ENCODE assay signal across 25 cellular contexts in genomic region chr6:4799912-4800311, GRCh38.
"Had no signal": no experiment of that assay in that cellular context is flagged by ENCODE, and none has a peak within 500 bp of the region (broad histone marks: within the 10 kb centered on the region; RNA-seq: fewer than 3 reads in every experiment).

No MANE protein-coding gene starts in this region.

- H3K36me3 ChIP-seq: left lung, lower lobe of right lung, right atrium auricular region, right lobe of liver, uterus had no signal

- H3K27ac Mint-ChIP-seq: nephron; stimulated activated memory B cell treated with anti-CD40 and anti-IgM and Interleukin-4, amounts not matched to agents 10 μg/mL and 1 μg/mL and 100 μg/mL, for 72 hours; stimulated activated naive CD8-positive, alpha-beta T cell treated with anti-CD3 and anti-CD28 coated beads, Interleukin-15, amount 100 ng/mL, for 72 hours; type B pancreatic cell had no signal

- DNase-seq: left colon; left lung; lower lobe of right lung; mammary epithelial cell; mesenchymal stem cell; naive thymus-derived CD8-positive, alpha-beta T cell; nucleus accumbens; right lobe of liver; stimulated activated CD4-positive, alpha-beta T cell treated with anti-CD3 and anti-CD28 coated beads, Interleukin-1b, Interleukin-23, amount 100 ng/mL, for 48 hours; stimulated activated CD4-positive, alpha-beta T cell treated with anti-CD3 and anti-CD28 coated beads, Interleukin-2, amount 100 ng/mL, for 48 hours; stimulated activated CD4-positive, alpha-beta T cell treated with anti-CD3 and anti-CD28 coated beads, Interleukin-4, amount 100 ng/mL, for 4 hours; stimulated activated CD8-positive, alpha-beta memory T cell treated with anti-CD3 and anti-CD28 coated beads, Interleukin-4, amount 100 ng/mL, for 48 hours; stimulated activated naive CD4-positive, alpha-beta T cell treated with Interleukin-2 at 50 U/mL for 16 hours; stimulated activated naive CD8-positive, alpha-beta T cell treated with anti-CD3 and anti-CD28 coated beads, Interleukin-15, amount 100 ng/mL, for 72 hours; substantia nigra; uterus had no signal

- H3K4me1 ChIP-seq: right lobe of liver had no signal

- H3K27me3 Mint-ChIP-seq: naive thymus-derived CD8-positive, alpha-beta T cell; stimulated activated memory B cell treated with anti-CD40 and anti-IgM and Interleukin-4, amounts not matched to agents 10 μg/mL and 1 μg/mL and 100 μg/mL, for 72 hours; stimulated activated naive CD8-positive, alpha-beta T cell treated with anti-CD3 and anti-CD28 coated beads, Interleukin-15, amount 100 ng/mL, for 72 hours; type B pancreatic cell had no signal

- FAIRE-seq: keratinocyte had no signal

- H3K27me3 ChIP-seq: left lung, right atrium auricular region, right lobe of liver, tibial nerve, uterus had no signal

- H3K27ac ChIP-seq: left lung, lower lobe of right lung, parathyroid adenoma, right atrium auricular region, right lobe of liver, tibial nerve, uterus had no signal

- ATAC-seq: left colon; left lung; lower lobe of right lung; naive thymus-derived CD8-positive, alpha-beta T cell; right lobe of liver; stimulated activated memory B cell treated with anti-CD40 and anti-IgM and Interleukin-4, amounts not matched to agents 10 μg/mL and 1 μg/mL and 100 μg/mL, for 72 hours; stimulated activated naive CD8-positive, alpha-beta T cell treated with anti-CD3 and anti-CD28 coated beads, Interleukin-15, amount 100 ng/mL, for 72 hours had no signal

- H3K4me3 Mint-ChIP-seq: nephron; neural crest cell; stimulated activated memory B cell treated with anti-CD40 and anti-IgM and Interleukin-4, amounts not matched to agents 10 μg/mL and 1 μg/mL and 100 μg/mL, for 72 hours; stimulated activated naive CD8-positive, alpha-beta T cell treated with anti-CD3 and anti-CD28 coated beads, Interleukin-15, amount 100 ng/mL, for 72 hours; type B pancreatic cell had no signal

- H3K4me3 ChIP-seq: left lung, lower lobe of right lung, right atrium auricular region, right lobe of liver, smooth muscle cell, tibial nerve, uterus had no signal

- H3K36me3 Mint-ChIP-seq: stimulated activated memory B cell treated with anti-CD40 and anti-IgM and Interleukin-4, amounts not matched to agents 10 μg/mL and 1 μg/mL and 100 μg/mL, for 72 hours had no signal

- H3K9me3 Mint-ChIP-seq: stimulated activated memory B cell treated with anti-CD40 and anti-IgM and Interleukin-4, amounts not matched to agents 10 μg/mL and 1 μg/mL and 100 μg/mL, for 72 hours had no signal
